Comparison of ENCODE assay signal across 2 cellular contexts in the genomic region with DNA sequence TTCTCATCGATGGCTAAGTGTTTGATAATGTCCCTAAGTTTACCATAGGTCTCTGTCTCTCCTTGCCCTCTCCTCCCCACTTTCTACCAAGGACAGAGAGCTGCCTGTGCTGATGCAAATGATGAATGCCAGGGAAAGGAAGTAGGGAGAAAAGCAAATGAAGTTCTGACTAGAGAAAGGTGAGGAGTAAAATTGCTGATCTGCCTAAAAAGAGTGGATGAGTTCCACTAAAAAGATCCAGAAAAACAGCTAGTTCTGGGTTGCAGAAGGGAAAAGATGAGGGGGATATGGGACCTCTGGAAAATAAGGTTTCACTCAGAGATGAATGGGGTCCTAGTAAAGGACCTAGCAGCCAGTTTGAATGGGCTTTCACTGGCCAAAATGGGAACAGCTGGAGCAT.
A peak's percentile ranks its signal among the peaks of the same experiment; 100 is the strongest.
TF ChIP-seq lines count a peak whose summit lies in the region.

No MANE protein-coding gene starts in this region.

TF ChIP-seq in HepG2, 621 proteins besides CTCF, POLR2A, EP300 and RAD21:
- TF ChIP-seq MAFK (conservative IDR thresholded peaks at IDR 0.05 in 1 of 2, IDR thresholded peaks at IDR 0.05 in 1 of 2; ENCODE audit: low read length in 2 of 2), result peak; percentile 28 to 37; a peak in 2 of 4 replicates
- TF ChIP-seq TOPORS (CRISPR knock-in tag; IDR thresholded peaks at IDR 0.05), result no peak
- TF ChIP-seq, protein P1, sequence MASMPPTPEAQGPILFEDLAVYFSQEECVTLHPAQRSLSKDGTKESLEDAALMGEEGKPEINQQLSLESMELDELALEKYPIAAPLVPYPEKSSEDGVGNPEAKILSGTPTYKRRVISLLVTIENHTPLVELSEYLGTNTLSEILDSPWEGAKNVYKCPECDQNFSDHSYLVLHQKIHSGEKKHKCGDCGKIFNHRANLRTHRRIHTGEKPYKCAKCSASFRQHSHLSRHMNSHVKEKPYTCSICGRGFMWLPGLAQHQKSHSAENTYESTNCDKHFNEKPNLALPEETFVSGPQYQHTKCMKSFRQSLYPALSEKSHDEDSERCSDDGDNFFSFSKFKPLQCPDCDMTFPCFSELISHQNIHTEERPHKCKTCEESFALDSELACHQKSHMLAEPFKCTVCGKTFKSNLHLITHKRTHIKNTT (CRISPR knock-in tag; IDR thresholded peaks at IDR 0.05), result no peak
- TF ChIP-seq KDM5B (CRISPR knock-in tag; IDR thresholded peaks at IDR 0.05; ENCODE audit: borderline replicate concordance), result no peak
- no peak for TF ChIP-seq ZNF326 (CRISPR knock-in tag; IDR thresholded peaks at IDR 0.05; ENCODE audit: borderline replicate concordance)
- TF ChIP-seq, protein P2, sequence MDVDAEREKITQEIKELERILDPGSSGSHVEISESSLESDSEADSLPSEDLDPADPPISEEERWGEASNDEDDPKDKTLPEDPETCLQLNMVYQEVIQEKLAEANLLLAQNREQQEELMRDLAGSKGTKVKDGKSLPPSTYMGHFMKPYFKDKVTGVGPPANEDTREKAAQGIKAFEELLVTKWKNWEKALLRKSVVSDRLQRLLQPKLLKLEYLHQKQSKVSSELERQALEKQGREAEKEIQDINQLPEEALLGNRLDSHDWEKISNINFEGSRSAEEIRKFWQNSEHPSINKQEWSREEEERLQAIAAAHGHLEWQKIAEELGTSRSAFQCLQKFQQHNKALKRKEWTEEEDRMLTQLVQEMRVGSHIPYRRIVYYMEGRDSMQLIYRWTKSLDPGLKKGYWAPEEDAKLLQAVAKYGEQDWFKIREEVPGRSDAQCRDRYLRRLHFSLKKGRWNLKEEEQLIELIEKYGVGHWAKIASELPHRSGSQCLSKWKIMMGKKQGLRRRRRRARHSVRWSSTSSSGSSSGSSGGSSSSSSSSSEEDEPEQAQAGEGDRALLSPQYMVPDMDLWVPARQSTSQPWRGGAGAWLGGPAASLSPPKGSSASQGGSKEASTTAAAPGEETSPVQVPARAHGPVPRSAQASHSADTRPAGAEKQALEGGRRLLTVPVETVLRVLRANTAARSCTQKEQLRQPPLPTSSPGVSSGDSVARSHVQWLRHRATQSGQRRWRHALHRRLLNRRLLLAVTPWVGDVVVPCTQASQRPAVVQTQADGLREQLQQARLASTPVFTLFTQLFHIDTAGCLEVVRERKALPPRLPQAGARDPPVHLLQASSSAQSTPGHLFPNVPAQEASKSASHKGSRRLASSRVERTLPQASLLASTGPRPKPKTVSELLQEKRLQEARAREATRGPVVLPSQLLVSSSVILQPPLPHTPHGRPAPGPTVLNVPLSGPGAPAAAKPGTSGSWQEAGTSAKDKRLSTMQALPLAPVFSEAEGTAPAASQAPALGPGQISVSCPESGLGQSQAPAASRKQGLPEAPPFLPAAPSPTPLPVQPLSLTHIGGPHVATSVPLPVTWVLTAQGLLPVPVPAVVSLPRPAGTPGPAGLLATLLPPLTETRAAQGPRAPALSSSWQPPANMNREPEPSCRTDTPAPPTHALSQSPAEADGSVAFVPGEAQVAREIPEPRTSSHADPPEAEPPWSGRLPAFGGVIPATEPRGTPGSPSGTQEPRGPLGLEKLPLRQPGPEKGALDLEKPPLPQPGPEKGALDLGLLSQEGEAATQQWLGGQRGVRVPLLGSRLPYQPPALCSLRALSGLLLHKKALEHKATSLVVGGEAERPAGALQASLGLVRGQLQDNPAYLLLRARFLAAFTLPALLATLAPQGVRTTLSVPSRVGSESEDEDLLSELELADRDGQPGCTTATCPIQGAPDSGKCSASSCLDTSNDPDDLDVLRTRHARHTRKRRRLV (CRISPR knock-in tag; IDR thresholded peaks at IDR 0.05), result no peak
- no peak for TF ChIP-seq MATR3 (CRISPR knock-in tag; IDR thresholded peaks at IDR 0.05)

TF ChIP-seq in endothelial cell of umbilical vein, 7 proteins besides CTCF, POLR2A, EP300 and RAD21:
- TF ChIP-seq, protein P3, sequence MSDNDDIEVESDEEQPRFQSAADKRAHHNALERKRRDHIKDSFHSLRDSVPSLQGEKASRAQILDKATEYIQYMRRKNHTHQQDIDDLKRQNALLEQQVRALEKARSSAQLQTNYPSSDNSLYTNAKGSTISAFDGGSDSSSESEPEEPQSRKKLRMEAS (IDR thresholded peaks at IDR 0.05; ENCODE audit: insufficient read depth, insufficient read length), result no peak
- TF ChIP-seq JUN (IDR thresholded peaks at IDR 0.05; ENCODE audit: borderline replicate concordance, insufficient read depth, insufficient read length, low read depth) (no peak), EZH2 (IDR thresholded peaks at IDR 0.05; ENCODE audit: borderline replicate concordance, low read depth, low read length, severe bottlenecking) (no peak), FOS (IDR thresholded peaks at IDR 0.05; ENCODE audit: borderline replicate concordance, insufficient read depth, low read length) (no peak), POLR2AphosphoS5 (IDR thresholded peaks at IDR 0.05; ENCODE audit: insufficient read depth, low read depth, low read length) (no peak), MYC (IDR thresholded peaks at IDR 0.05; ENCODE audit: low read depth, low read length) (no peak), GATA2 (IDR thresholded peaks at IDR 0.05; ENCODE audit: insufficient read depth, insufficient read length, low read depth, low read length) (no peak)
